Comparison of ENCODE assay signal across 12 cellular contexts in genomic region chr3:4505688-4506558, GRCh38. TPM values are rescaled to one million over a fixed set of nuclear protein-coding genes. Genes with fewer than 3 reads are reported as not detected.
DNase-seq lines count a peak whose midpoint lies in the region; ATAC-seq and TF ChIP-seq lines count a peak whose summit lies in the region.
"Had no signal": no experiment of that assay in that cellular context is flagged by ENCODE, and none has a peak within 500 bp of the region (broad histone marks: within the 10 kb centered on the region; RNA-seq: fewer than 3 reads in every experiment).

No MANE protein-coding gene starts in this region.

- no peaks in the 10 kb centered on the region for H3K9me3 Mint-ChIP-seq in activated CD4-positive, alpha-beta T cell treated with anti-CD3 and anti-CD28 coated beads for 36 hours (ENCODE audit: low read depth)
- no peaks in the 10 kb centered on the region for H3K9me3 Mint-ChIP-seq in stimulated activated naive CD8-positive, alpha-beta T cell treated with anti-CD3 and anti-CD28 coated beads, Interleukin-15, amount 100 ng/mL, for 72 hours

- CTCF ChIA-PET in activated CD4-positive, alpha-beta T cell treated with anti-CD3 and anti-CD28 coated beads for 36 hours (lab: Charles Lee), result interaction anchor here (0.6 to 3.3 kb wide), 4 partner anchors 8 to 673 kb away, joined by 3 to 16 read pairs (median 6); no protein-coding TSS in a partner anchor

- peaks cover 11% of the 10 kb centered on the region for H3K36me3 Mint-ChIP-seq in activated CD4-positive, alpha-beta T cell treated with anti-CD3 and anti-CD28 coated beads for 36 hours (ENCODE audit: low read depth)
- H3K36me3 Mint-ChIP-seq in T-helper 17 cell (ENCODE audit: low read depth), result peaks cover 7% of the 10 kb centered on the region

- H3K4me3 Mint-ChIP-seq in activated CD4-positive, alpha-beta T cell treated with anti-CD3 and anti-CD28 coated beads for 36 hours, result no peak overlapping the region
- H3K4me3 Mint-ChIP-seq in T-helper 17 cell, result peak overlapping the region; percentile 57
- peak overlapping the region; percentile 13 to 38 for H3K4me3 Mint-ChIP-seq in stimulated activated naive CD8-positive, alpha-beta T cell treated with anti-CD3 and anti-CD28 coated beads, Interleukin-15, amount 100 ng/mL, for 72 hours

- H4K20me1 ChIP-seq in hepatocyte (ENCODE audit: insufficient read depth, poor library complexity, severe bottlenecking), result no peaks in the 10 kb centered on the region

- 74% methylated on average over 6 of the region's 6 CpGs for WGBS in hepatocyte (ENCODE audit: low lambda C conversion rate, missing lambda C conversion rate)

- H3K4me1 ChIP-seq in hepatocyte (ENCODE audit: insufficient read depth) (peaks cover 41% of the 10 kb centered on the region), foreskin keratinocyte (no peaks in the 10 kb centered on the region)
- H3K4me1 ChIP-seq: A549 had no signal

- peaks cover 54% of the 10 kb centered on the region for H3K4me1 Mint-ChIP-seq in activated CD4-positive, alpha-beta T cell treated with anti-CD3 and anti-CD28 coated beads for 36 hours
- H3K4me1 Mint-ChIP-seq in T-helper 17 cell, result peaks cover 44% of the 10 kb centered on the region
- H3K4me1 Mint-ChIP-seq in stimulated activated naive CD8-positive, alpha-beta T cell treated with anti-CD3 and anti-CD28 coated beads, Interleukin-15, amount 100 ng/mL, for 72 hours, result peaks cover 84% of the 10 kb centered on the region

- peak overlapping the region; percentile 13 for H3K27ac Mint-ChIP-seq in activated CD4-positive, alpha-beta T cell treated with anti-CD3 and anti-CD28 coated beads for 36 hours
- H3K27ac Mint-ChIP-seq in T-helper 17 cell, result peak overlapping the region; percentile 97
- peak overlapping the region in 1 of 2 donors; percentile 96 for H3K27ac Mint-ChIP-seq in stimulated activated naive CD8-positive, alpha-beta T cell treated with anti-CD3 and anti-CD28 coated beads, Interleukin-15, amount 100 ng/mL, for 72 hours

- no peak for ATAC-seq in activated CD4-positive, alpha-beta T cell treated with anti-CD3 and anti-CD28 coated beads for 36 hours
- ATAC-seq in T-helper 17 cell (no peak), HG03025 (IDR thresholded peaks at IDR 0.05; ENCODE audit: low FRiP score, unreplicated experiment) (no peak), foreskin keratinocyte (no peak)
- no peak for ATAC-seq in stimulated activated naive CD8-positive, alpha-beta T cell treated with anti-CD3 and anti-CD28 coated beads, Interleukin-15, amount 100 ng/mL, for 72 hours
- ATAC-seq: A549 had no signal

- POLR2A ChIA-PET in activated CD4-positive, alpha-beta T cell treated with anti-CD3 and anti-CD28 coated beads for 36 hours (lab: Charles Lee), result interaction anchor here (1.1 kb wide), 1 partner anchor 12 kb away, joined by 8 read pairs; no protein-coding TSS in a partner anchor

- peak overlapping the region; percentile 43 for H3K4me2 ChIP-seq in hepatocyte
- H3K4me2 ChIP-seq: A549 had no signal

- no peak for DNase-seq in activated CD4-positive, alpha-beta T cell treated with anti-CD3 and anti-CD28 coated beads for 36 hours
- DNase-seq in activated CD4-positive, alpha-beta T cell treated with anti-CD3 and anti-CD28 coated beads, Interleukin-2, amount 50 U/mL, for 48 hours, result no peak
- DNase-seq in T-helper 17 cell, result no peak
- no peak for DNase-seq in hepatocyte (ENCODE audit: low spot score)
- DNase-seq in stimulated activated naive CD8-positive, alpha-beta T cell treated with anti-CD3 and anti-CD28 coated beads, Interleukin-15, amount 100 ng/mL, for 72 hours, result no peak
- DNase-seq in anterior cingulate cortex (lab: John Stamatoyannopoulos, UW), result no peak
- no peak for DNase-seq in foreskin keratinocyte
- DNase-seq: NCI-H2171, SW 1271, trophoblast cell had no signal

- H3K4me3 ChIP-seq in hepatocyte, result no peak overlapping the region
- H3K4me3 ChIP-seq: A549 had no signal

- peaks cover 3% of the 10 kb centered on the region for H3K36me3 ChIP-seq in hepatocyte (replicated peaks; ENCODE audit: insufficient read depth, low read depth)

- intact Hi-C loops in activated CD4-positive, alpha-beta T cell treated with anti-CD3 and anti-CD28 coated beads for 36 hours (cut with DNase I, micrococcal nuclease), result no loop called here

- H3K27ac ChIP-seq in hepatocyte (peak overlapping the region; percentile 43), foreskin keratinocyte (no peak overlapping the region)
- H3K27ac ChIP-seq: A549 had no signal

- H3K27me3 ChIP-seq in hepatocyte (no peaks in the 10 kb centered on the region), foreskin keratinocyte (no peaks in the 10 kb centered on the region)

- TF ChIP-seq CTCF in hepatocyte (IDR thresholded peaks at IDR 0.05; ENCODE audit: poor library complexity) (no peak), foreskin keratinocyte (conservative IDR thresholded peaks at IDR 0.05) (no peak)

- H3K27me3 Mint-ChIP-seq in activated CD4-positive, alpha-beta T cell treated with anti-CD3 and anti-CD28 coated beads for 36 hours, result no peaks in the 10 kb centered on the region
- H3K27me3 Mint-ChIP-seq in T-helper 17 cell, result no peaks in the 10 kb centered on the region
- H3K27me3 Mint-ChIP-seq in stimulated activated naive CD8-positive, alpha-beta T cell treated with anti-CD3 and anti-CD28 coated beads, Interleukin-15, amount 100 ng/mL, for 72 hours, result no peaks in the 10 kb centered on the region

- H3K9me2 ChIP-seq in hepatocyte (replicated peaks; ENCODE audit: insufficient read depth), result no peaks in the 10 kb centered on the region

- H3K79me2 ChIP-seq in hepatocyte, result peaks cover 46% of the 10 kb centered on the region

- H3K9me3 ChIP-seq in T-helper 17 cell (ENCODE audit: control insufficient read depth, low read length, poor library complexity, severe bottlenecking) (no peaks in the 10 kb centered on the region), hepatocyte (ENCODE audit: low read depth) (no peaks in the 10 kb centered on the region)
- H3K9me3 ChIP-seq: A549 had no signal

- no peak overlapping the region for H2AFZ ChIP-seq in hepatocyte

RNA-seq across cellular contexts. Expression of gene ITPR1, which starts 12.8 kb away (rescaled TPM):
- 10 to 100 TPM; 48.6 to 55.6 TPM for total RNA-seq in activated CD4-positive, alpha-beta T cell treated with anti-CD3 and anti-CD28 coated beads for 36 hours
- total RNA-seq in T-helper 17 cell (100 to 1,000 TPM in 1 of 2 donors, 10 to 100 TPM in 1; 92.0 to 102 TPM), hepatocyte (79.1 and 90.8 TPM in 2 replicates), foreskin keratinocyte (1.9 and 2.2 TPM in 2 replicates)
- polyA plus RNA-seq in hepatocyte (46.8 and 54.8 TPM in 2 replicates), foreskin keratinocyte (0.66 and 0.84 TPM in 2 replicates)

RNA-seq across cellular contexts. Expression of gene SUMF1, which starts 38.9 kb away (rescaled TPM):
- 1 to 10 TPM; 3.5 to 4.9 TPM for total RNA-seq in activated CD4-positive, alpha-beta T cell treated with anti-CD3 and anti-CD28 coated beads for 36 hours
- total RNA-seq in T-helper 17 cell (10 to 100 TPM; 13.1 to 15.3 TPM), hepatocyte (49.6 and 59.0 TPM in 2 replicates), foreskin keratinocyte (22.4 and 22.5 TPM in 2 replicates)
- polyA plus RNA-seq in hepatocyte (43.1 and 55.5 TPM in 2 replicates), foreskin keratinocyte (14.6 and 17.5 TPM in 2 replicates)

Comparison
In these comparisons a context has a peak if more than half of its experiments do, and no peak if none do; other contexts are left out.
1. RNA of gene ITPR1, which starts 12.8 kb away (total RNA-seq): 92.0 to 102 TPM in T-helper 17 cell, 79.1 to 90.8 TPM in hepatocyte and 48.6 to 55.6 TPM in activated CD4-positive, alpha-beta T cell treated with anti-CD3 and anti-CD28 coated beads for 36 hours; 1.9 to 2.2 TPM in foreskin keratinocyte; every median in the first group is over 10 times any median in the second.